Comparison of ENCODE assay signal across 9 cellular contexts in the genomic region with DNA sequence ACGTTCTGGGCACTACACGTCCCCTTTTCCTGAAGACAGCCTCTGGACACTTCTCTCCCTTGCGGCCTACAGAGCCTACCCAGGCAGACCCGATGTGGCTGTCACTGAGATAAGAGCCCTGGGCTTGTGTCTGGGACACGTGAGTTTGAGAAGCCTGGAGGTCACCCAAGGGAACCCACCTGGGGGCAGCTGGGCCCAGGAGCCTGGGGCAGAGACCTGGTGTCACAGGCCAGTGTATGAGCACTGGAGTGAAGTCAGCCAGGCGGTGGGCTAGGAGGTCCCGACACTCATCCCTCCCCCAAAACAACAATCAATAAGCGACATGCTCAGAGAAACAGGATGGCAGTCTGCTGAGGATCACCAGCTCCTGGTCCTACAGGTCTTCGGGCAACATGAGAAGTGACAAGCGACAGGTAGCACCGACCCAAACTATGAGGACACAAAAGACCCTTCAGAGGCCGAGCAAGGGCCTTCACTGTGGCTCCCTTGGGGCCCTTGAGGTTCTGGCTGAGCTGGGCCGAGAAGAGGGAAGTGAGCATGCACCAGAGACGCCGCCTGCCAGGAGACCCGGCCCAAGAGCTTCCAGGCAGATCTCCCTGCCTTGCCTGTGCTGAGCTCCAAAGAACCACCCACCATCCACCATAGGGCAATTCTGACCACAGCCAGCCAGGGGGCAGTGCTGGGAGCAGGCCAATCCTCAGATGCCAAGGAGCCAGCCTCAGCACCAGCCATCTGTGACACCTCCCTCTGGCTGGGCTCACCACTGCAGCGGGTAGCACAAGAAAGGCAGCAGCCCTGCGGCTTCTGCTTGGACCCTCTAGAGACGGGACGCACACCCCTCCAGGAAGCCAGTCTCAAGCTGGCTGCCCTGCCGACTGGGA. TPM values are rescaled to one million over a fixed set of nuclear protein-coding genes. Genes with fewer than 3 reads are reported as not detected.
DNase-seq lines count a peak whose midpoint lies in the region; ATAC-seq and TF ChIP-seq lines count a peak whose summit lies in the region.
"Had no signal": no experiment of that assay in that cellular context is flagged by ENCODE, and none has a peak within 500 bp of the region (broad histone marks: within the 10 kb centered on the region; RNA-seq: fewer than 3 reads in every experiment).

No MANE protein-coding gene starts in this region.

- H3K4me1 Mint-ChIP-seq in activated CD4-positive, alpha-beta T cell treated with anti-CD3 and anti-CD28 coated beads for 36 hours = no peaks in the 10 kb centered on the region
- no peaks in the 10 kb centered on the region for H3K4me1 Mint-ChIP-seq in activated T-helper 17 cell treated with anti-CD3 and anti-CD28 coated beads, Interleukin-2, amount 50 U/mL, for 72 hours

- peaks cover 42% of the 10 kb centered on the region; the same call in 1 of the 2 replicates for H3K27me3 ChIP-seq in KMS-11 (ENCODE audit: insufficient read depth, low read depth)

- H3K4me3 Mint-ChIP-seq in activated CD4-positive, alpha-beta T cell treated with anti-CD3 and anti-CD28 coated beads for 36 hours = no peak overlapping the region
- no peak overlapping the region for H3K4me3 Mint-ChIP-seq in activated T-helper 17 cell treated with anti-CD3 and anti-CD28 coated beads, Interleukin-2, amount 50 U/mL, for 72 hours

- H3K27ac Mint-ChIP-seq in activated CD4-positive, alpha-beta T cell treated with anti-CD3 and anti-CD28 coated beads for 36 hours = no peak overlapping the region
- H3K27ac Mint-ChIP-seq in activated T-helper 17 cell treated with anti-CD3 and anti-CD28 coated beads, Interleukin-2, amount 50 U/mL, for 72 hours = no peak overlapping the region

- H3K4me2 ChIP-seq in KMS-11 = no peak overlapping the region

- no peaks in the 10 kb centered on the region for H3K36me3 ChIP-seq in KMS-11 (ENCODE audit: insufficient read depth)

- no peaks in the 10 kb centered on the region for H3K4me1 ChIP-seq in KMS-11 (ENCODE audit: low read depth, poor library complexity, severe bottlenecking)

- CTCF ChIA-PET in activated CD4-positive, alpha-beta T cell treated with anti-CD3 and anti-CD28 coated beads for 36 hours (lab: Charles Lee) = interaction anchor here (0.6 to 1.6 kb wide), 6 partner anchors 26 to 792 kb away, joined by 3 to 7 read pairs (median 4); a partner anchor contains a TSS

- no peak overlapping the region for H3K4me3 ChIP-seq in KMS-11 (IDR thresholded peaks at IDR 0.05; ENCODE audit: insufficient read depth, low read depth, low read length)

- H4K20me1 ChIP-seq in KMS-11 (ENCODE audit: insufficient read depth) = no peaks in the 10 kb centered on the region

- peaks cover 2% of the 10 kb centered on the region for H3K9me3 Mint-ChIP-seq in activated CD4-positive, alpha-beta T cell treated with anti-CD3 and anti-CD28 coated beads for 36 hours (ENCODE audit: low read depth)
- no peaks in the 10 kb centered on the region for H3K9me3 Mint-ChIP-seq in activated T-helper 17 cell treated with anti-CD3 and anti-CD28 coated beads, Interleukin-2, amount 50 U/mL, for 72 hours

- H2AFZ ChIP-seq in KMS-11 (ENCODE audit: low read depth) = no peak overlapping the region

- TF ChIP-seq CTCF in KMS-11 (conservative IDR thresholded peaks at IDR 0.05; ENCODE audit: low read depth, low read length) = peak; percentile 55

- no peaks in the 10 kb centered on the region for H3K79me2 ChIP-seq in KMS-11 (ENCODE audit: insufficient read depth, low read depth)

- H3K36me3 Mint-ChIP-seq in activated CD4-positive, alpha-beta T cell treated with anti-CD3 and anti-CD28 coated beads for 36 hours (ENCODE audit: low read depth) = no peaks in the 10 kb centered on the region
- H3K36me3 Mint-ChIP-seq in activated T-helper 17 cell treated with anti-CD3 and anti-CD28 coated beads, Interleukin-2, amount 50 U/mL, for 72 hours (ENCODE audit: low read depth) = no peaks in the 10 kb centered on the region

- H3K27ac ChIP-seq in KMS-11 = no peak overlapping the region

- intact Hi-C loops in activated CD4-positive, alpha-beta T cell treated with anti-CD3 and anti-CD28 coated beads for 36 hours (cut with DNase I, micrococcal nuclease) = no loop called here

- no peak overlapping the region for H3K9ac ChIP-seq in KMS-11

- peak; percentile 56 for DNase-seq in activated CD4-positive, alpha-beta T cell treated with anti-CD3 and anti-CD28 coated beads for 36 hours
- no peak for DNase-seq in activated CD4-positive, alpha-beta T cell treated with anti-CD3 and anti-CD28 coated beads for 4 hours
- peak; percentile 80 for DNase-seq in mesenteric fat pad (ENCODE audit: low spot score)

- POLR2A ChIA-PET in activated CD4-positive, alpha-beta T cell treated with anti-CD3 and anti-CD28 coated beads for 36 hours (lab: Charles Lee) = no interaction called here

- ATAC-seq in activated CD4-positive, alpha-beta T cell treated with anti-CD3 and anti-CD28 coated beads for 36 hours = peak; percentile 87
- peak; percentile 55 for ATAC-seq in activated T-helper 17 cell treated with anti-CD3 and anti-CD28 coated beads, Interleukin-2, amount 50 U/mL, for 72 hours (replicated peaks)
- ATAC-seq in HG03439 (IDR thresholded peaks at IDR 0.05; ENCODE audit: unreplicated experiment) (no peak), HG02852 (IDR thresholded peaks at IDR 0.05; ENCODE audit: unreplicated experiment) (no peak), HG02981 (IDR thresholded peaks at IDR 0.05; ENCODE audit: unreplicated experiment) (no peak)

- H3K27me3 Mint-ChIP-seq in activated CD4-positive, alpha-beta T cell treated with anti-CD3 and anti-CD28 coated beads for 36 hours = peaks cover 4% of the 10 kb centered on the region
- peaks cover 2% of the 10 kb centered on the region for H3K27me3 Mint-ChIP-seq in activated T-helper 17 cell treated with anti-CD3 and anti-CD28 coated beads, Interleukin-2, amount 50 U/mL, for 72 hours

RNA-seq across cellular contexts. Expression of a gene that starts 11.0 kb away (rescaled TPM):
- total RNA-seq in activated CD4-positive, alpha-beta T cell treated with anti-CD3 and anti-CD28 coated beads for 36 hours = under 1 TPM; 0.12 to 0.14 TPM
- under 1 TPM in 1 of 2 donors, not detected in 1; 0.13 TPM for total RNA-seq in activated T-helper 17 cell treated with anti-CD3 and anti-CD28 coated beads, Interleukin-2, amount 50 U/mL, for 72 hours
- total RNA-seq in mesenteric fat pad = 0.39 TPM

RNA-seq across cellular contexts. Expression of a gene that starts 37.1 kb away (rescaled TPM):
- 10 to 100 TPM; 13.9 to 14.7 TPM for total RNA-seq in activated CD4-positive, alpha-beta T cell treated with anti-CD3 and anti-CD28 coated beads for 36 hours
- 10 to 100 TPM in 1 of 2 donors, 1 to 10 TPM in 1; 9.1 to 26.4 TPM for total RNA-seq in activated T-helper 17 cell treated with anti-CD3 and anti-CD28 coated beads, Interleukin-2, amount 50 U/mL, for 72 hours
- total RNA-seq in mesenteric fat pad = 16.3 TPM

RNA-seq across cellular contexts. Expression of a gene that starts 37.6 kb away (rescaled TPM):
- under 1 TPM; 0.30 to 0.71 TPM for total RNA-seq in activated CD4-positive, alpha-beta T cell treated with anti-CD3 and anti-CD28 coated beads for 36 hours
- total RNA-seq in activated T-helper 17 cell treated with anti-CD3 and anti-CD28 coated beads, Interleukin-2, amount 50 U/mL, for 72 hours = 10 to 100 TPM in 1 of 2 donors, 1 to 10 TPM in 1; 1.6 to 16.7 TPM
- 1.4 TPM for total RNA-seq in mesenteric fat pad
- total RNA-seq: pulmonary artery endothelial cell had no signal

RNA-seq across cellular contexts. Expression of a gene that starts 51.7 kb away (rescaled TPM):
- total RNA-seq in activated CD4-positive, alpha-beta T cell treated with anti-CD3 and anti-CD28 coated beads for 36 hours = under 1 TPM; 0.39 to 0.58 TPM
- total RNA-seq in activated T-helper 17 cell treated with anti-CD3 and anti-CD28 coated beads, Interleukin-2, amount 50 U/mL, for 72 hours = 10 to 100 TPM in 1 of 2 donors, 1 to 10 TPM in 1; 1.1 to 26.1 TPM
- total RNA-seq in mesenteric fat pad = 45.9 TPM

Comparison
In these comparisons a context has a peak if more than half of its experiments do, and no peak if none do; other contexts are left out.
1. DNase-seq: peak in activated CD4-positive, alpha-beta T cell treated with anti-CD3 and anti-CD28 coated beads for 36 hours (single experiment) and mesenteric fat pad (single experiment); none in activated CD4-positive, alpha-beta T cell treated with anti-CD3 and anti-CD28 coated beads for 4 hours (0 of 2).
2. ATAC-seq: peak in activated CD4-positive, alpha-beta T cell treated with anti-CD3 and anti-CD28 coated beads for 36 hours (single experiment) and activated T-helper 17 cell treated with anti-CD3 and anti-CD28 coated beads, Interleukin-2, amount 50 U/mL, for 72 hours (single experiment); none in HG03439 (single experiment), HG02852 (single experiment) and HG02981 (single experiment).